In genomic region chr3:86880066-86880465, GRCh38 we compare ENCODE assay signal across 3 cellular contexts.
"Had no signal": no experiment of that assay in that cellular context is flagged by ENCODE, and none has a peak within 500 bp of the region (broad histone marks: within the 10 kb centered on the region; RNA-seq: fewer than 3 reads in every experiment).

No MANE protein-coding gene starts in this region.

- DNase-seq: GDM1, GF-D8 had no signal

- H3K4me3 ChIP-seq: GM12878 had no signal

- ATAC-seq: GM12878 had no signal
